14 cellular contexts compared by ENCODE assay signal in the genomic region with DNA sequence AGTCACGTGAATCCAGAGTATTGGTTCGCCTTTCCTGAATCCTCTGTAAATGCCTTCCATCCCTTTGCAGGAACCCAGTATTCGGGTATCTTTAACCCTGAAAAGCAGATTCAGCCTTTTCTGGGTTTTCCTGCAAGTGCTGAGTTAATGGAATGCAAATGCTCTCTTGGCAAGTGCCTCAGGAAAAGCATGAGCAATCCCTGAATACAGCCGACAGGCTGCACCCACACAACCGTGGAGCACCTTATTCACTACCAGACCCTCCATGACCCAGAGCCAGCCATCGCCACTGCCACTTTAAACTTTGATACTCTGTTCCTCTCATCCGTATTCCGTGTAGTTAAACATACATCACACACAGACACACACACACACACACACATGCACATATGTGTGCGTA.
"Had no signal": no experiment of that assay in that cellular context is flagged by ENCODE, and none has a peak within 500 bp of the region (broad histone marks: within the 10 kb centered on the region; RNA-seq: fewer than 3 reads in every experiment).

No MANE protein-coding gene starts in this region.

- H3K4me3 ChIP-seq: esophagus squamous epithelium, gastrocnemius medialis, hepatocyte, lower lobe of right lung, smooth muscle cell, thyroid gland had no signal

- H3K79me2 ChIP-seq: hepatocyte had no signal

- DNase-seq: activated CD4-positive, alpha-beta T cell treated with anti-CD3 and anti-CD28 coated beads, Interleukin-2, amount 50 U/mL, for 4 hours; activated CD4-positive, CD25-positive, alpha-beta regulatory T cell treated with anti-CD3 and anti-CD28 coated beads, Interleukin-2, amount 50 U/mL, for 72 hours; activated effector memory CD4-positive, alpha-beta T cell treated with Interleukin-2 at 50 U/mL for 16 hours; activated T-cell treated with anti-CD3 and anti-CD28 coated beads, Interleukin-2, amount 50 U/mL, for 1 hour; dermis blood vessel endothelial cell; esophagus squamous epithelium; gastrocnemius medialis; lower lobe of right lung; midbrain; naive thymus-derived CD4-positive, alpha-beta T cell; right cardiac atrium; thyroid gland had no signal

- H3K27ac ChIP-seq: esophagus squamous epithelium, gastrocnemius medialis, hepatocyte, lower lobe of right lung, thyroid gland had no signal

- ATAC-seq: gastrocnemius medialis; lower lobe of right lung; naive thymus-derived CD4-positive, alpha-beta T cell; right cardiac atrium had no signal

- H3K27me3 ChIP-seq: esophagus squamous epithelium, gastrocnemius medialis, hepatocyte, thyroid gland had no signal

- H2AFZ ChIP-seq: hepatocyte had no signal

- H3K9me3 ChIP-seq: esophagus squamous epithelium, gastrocnemius medialis, lower lobe of right lung, thyroid gland had no signal

- H3K4me1 ChIP-seq: esophagus squamous epithelium, gastrocnemius medialis, lower lobe of right lung, thyroid gland had no signal

- H3K4me2 ChIP-seq: hepatocyte, smooth muscle cell had no signal

- H3K36me3 ChIP-seq: esophagus squamous epithelium, gastrocnemius medialis, lower lobe of right lung, thyroid gland had no signal
